17 cellular contexts compared by ENCODE assay signal in the genomic region with DNA sequence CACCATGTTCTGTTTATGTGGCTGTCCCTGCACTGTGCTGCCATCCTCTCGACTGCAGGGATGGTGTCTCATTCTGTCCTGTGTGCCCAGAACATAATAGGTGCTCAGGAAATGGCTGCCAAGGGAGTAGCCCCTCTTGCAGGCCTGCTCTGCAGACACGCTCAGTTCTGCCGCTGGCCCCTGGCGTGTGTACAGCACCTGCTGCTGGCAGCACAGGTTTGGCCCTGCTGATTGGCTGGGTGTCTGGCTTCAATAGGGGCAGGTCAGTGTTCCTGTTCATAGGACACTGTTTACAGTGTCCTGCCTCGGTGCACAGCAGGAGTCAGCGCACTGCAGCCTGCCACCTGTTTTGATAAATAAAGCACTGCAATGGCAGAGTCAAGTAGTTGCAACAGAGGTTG.
DNase-seq lines count a peak whose midpoint lies in the region; ATAC-seq and TF ChIP-seq lines count a peak whose summit lies in the region.
"Had no signal": no experiment of that assay in that cellular context is flagged by ENCODE, and none has a peak within 500 bp of the region (broad histone marks: within the 10 kb centered on the region; RNA-seq: fewer than 3 reads in every experiment).

No MANE protein-coding gene starts in this region.

- TF ChIP-seq POLR2A in spleen (IDR thresholded peaks at IDR 0.05): no peak

- no peaks in the 10 kb centered on the region for H3K27me3 ChIP-seq in spleen (replicated peaks in 1 of 7)
- H3K27me3 ChIP-seq: brain microvascular endothelial cell, dorsolateral prefrontal cortex, esophagus muscularis mucosa, MG63, SJSA1 had no signal

- H3K27ac ChIP-seq in spleen: no peak overlapping the region
- H3K27ac ChIP-seq: brain microvascular endothelial cell, dorsolateral prefrontal cortex, esophagus muscularis mucosa, SJSA1 had no signal

- H3K4me3 ChIP-seq in spleen: no peak overlapping the region
- H3K4me3 ChIP-seq: dorsolateral prefrontal cortex, esophagus muscularis mucosa, MG63, SJSA1 had no signal

- ATAC-seq in GM21786 (IDR thresholded peaks at IDR 0.05; ENCODE audit: unreplicated experiment): no peak
- ATAC-seq: activated CD4-positive, alpha-beta T cell treated with anti-CD3 and anti-CD28 coated beads for 36 hours had no signal

- intact Hi-C loops in spleen (cut with DNase I; ENCODE audit: low total_unique reads) (no loop called here), posterior cingulate gyrus (cut with DNase I) (loop anchor here (5.0 kb wide), 1 partner anchor 147 kb away; no protein-coding TSS in a partner anchor)

- DNase-seq in activated effector memory CD4-positive, alpha-beta T cell treated with anti-CD3 and anti-CD28 coated beads, Interleukin-2, amount 50 U/mL, for 16 hours: peak; percentile 41
- DNase-seq in activated effector memory CD4-positive, alpha-beta T cell treated with Interleukin-2 at 50 U/mL for 16 hours: no peak
- DNase-seq in NCI-H2029 treated with DMSO at 0.1 percent for 48 hours (lab: John Stamatoyannopoulos, UW): peak; percentile 62
- DNase-seq in iPS-NIHi11 (ENCODE audit: low spot score): peak; percentile 55
- DNase-seq in spleen: peak; percentile 73
- no peak for DNase-seq in posterior cingulate gyrus
- no peak for DNase-seq in dedifferentiated amniotic fluid mesenchymal stem cell (ENCODE audit: extremely low spot score)
- DNase-seq: activated CD4-positive, alpha-beta T cell treated with anti-CD3 and anti-CD28 coated beads for 36 hours; activated naive CD4-positive, alpha-beta T cell treated with anti-CD3 and anti-CD28 coated beads, Interleukin-2, amount 50 U/mL, for 16 hours; brain microvascular endothelial cell; mesenchymal stem cell; MG63; stimulated activated CD4-positive, alpha-beta T cell treated with anti-CD3 and anti-CD28 coated beads, Interleukin-4, amount 100 ng/mL, for 1 hour had no signal

- H3K4me1 ChIP-seq in spleen: peaks cover 0 to 28% (median 2%) of the 10 kb centered on the region in 6 donors
- H3K4me1 ChIP-seq: SJSA1 had no signal

- H3K9me3 ChIP-seq in spleen: no peaks in the 10 kb centered on the region
- H3K9me3 ChIP-seq: esophagus muscularis mucosa, MG63, SJSA1 had no signal

- no peak for TF ChIP-seq CTCF in spleen (IDR thresholded peaks at IDR 0.05 in 8 of 11, conservative IDR thresholded peaks at IDR 0.05 in 3 of 11)

- 90 to 98% (median 96%) methylated on average over 5 to 6 of the region's 6 CpGs for WGBS in spleen, 5 donors

- peaks cover 0 to 37% (median 7%) of the 10 kb centered on the region in 6 donors for H3K36me3 ChIP-seq in spleen
- H3K36me3 ChIP-seq: brain microvascular endothelial cell, MG63, SJSA1 had no signal

Comparison
In these comparisons a context has a peak if more than half of its experiments do, and no peak if none do; other contexts are left out.
1. DNase-seq: peak in activated effector memory CD4-positive, alpha-beta T cell treated with anti-CD3 and anti-CD28 coated beads, Interleukin-2, amount 50 U/mL, for 16 hours (single experiment), NCI-H2029 treated with DMSO at 0.1 percent for 48 hours (single experiment), iPS-NIHi11 (single experiment) and spleen (single experiment); none in activated effector memory CD4-positive, alpha-beta T cell treated with Interleukin-2 at 50 U/mL for 16 hours (single experiment), posterior cingulate gyrus (0 of 10) and dedifferentiated amniotic fluid mesenchymal stem cell (single experiment).